ENCODE assay signal across 1 cellular context in genomic region chr2:45289018-45289417, GRCh38.
TF ChIP-seq lines count a peak whose summit lies in the region.

No MANE protein-coding gene starts in this region.

TF ChIP-seq in GM12878, 131 proteins besides CTCF, POLR2A, EP300 and RAD21 (continued from another document):
- no peak for TF ChIP-seq ELK1 (IDR thresholded peaks at IDR 0.05; ENCODE audit: low read depth, low read length)
- no peak for TF ChIP-seq NKRF (conservative IDR thresholded peaks at IDR 0.05)
- no peak for TF ChIP-seq SMC3 (IDR thresholded peaks at IDR 0.05; ENCODE audit: borderline replicate concordance, low read length)
- no peak for TF ChIP-seq NFXL1 (IDR thresholded peaks at IDR 0.05; ENCODE audit: borderline replicate concordance)
- no peak for TF ChIP-seq JUND (IDR thresholded peaks at IDR 0.05; ENCODE audit: low read depth, low read length)
- no peak for TF ChIP-seq DPF2 (IDR thresholded peaks at IDR 0.05)
- TF ChIP-seq KAT2A (conservative IDR thresholded peaks at IDR 0.05; ENCODE audit: control insufficient read depth, low read depth, low read length), result no peak
- TF ChIP-seq BACH1 (IDR thresholded peaks at IDR 0.05; ENCODE audit: borderline replicate concordance), result no peak
- TF ChIP-seq TCF3 (IDR thresholded peaks at IDR 0.05; ENCODE audit: borderline replicate concordance, insufficient read depth, low read depth, low read length), result no peak
- TF ChIP-seq BCLAF1 (IDR thresholded peaks at IDR 0.05), result no peak
- TF ChIP-seq CBX5 (IDR thresholded peaks at IDR 0.05; ENCODE audit: low read depth), result no peak
- TF ChIP-seq IRF4 (IDR thresholded peaks at IDR 0.05; ENCODE audit: low read depth, low read length), result no peak
- TF ChIP-seq CHD1 (IDR thresholded peaks at IDR 0.05; ENCODE audit: low read depth, low read length), result no peak
- no peak for TF ChIP-seq ATF7 (IDR thresholded peaks at IDR 0.05; ENCODE audit: low read depth)
- no peak for TF ChIP-seq MEF2A (IDR thresholded peaks at IDR 0.05; ENCODE audit: insufficient read depth, low read depth, low read length)
- TF ChIP-seq MEF2B (IDR thresholded peaks at IDR 0.05; ENCODE audit: partially characterized antibody, poor library complexity, severe bottlenecking), result no peak
- no peak for TF ChIP-seq TBL1XR1 (IDR thresholded peaks at IDR 0.05; ENCODE audit: low read depth, low read length)
